ENCODE assay signal across 14 cellular contexts in the genomic region with DNA sequence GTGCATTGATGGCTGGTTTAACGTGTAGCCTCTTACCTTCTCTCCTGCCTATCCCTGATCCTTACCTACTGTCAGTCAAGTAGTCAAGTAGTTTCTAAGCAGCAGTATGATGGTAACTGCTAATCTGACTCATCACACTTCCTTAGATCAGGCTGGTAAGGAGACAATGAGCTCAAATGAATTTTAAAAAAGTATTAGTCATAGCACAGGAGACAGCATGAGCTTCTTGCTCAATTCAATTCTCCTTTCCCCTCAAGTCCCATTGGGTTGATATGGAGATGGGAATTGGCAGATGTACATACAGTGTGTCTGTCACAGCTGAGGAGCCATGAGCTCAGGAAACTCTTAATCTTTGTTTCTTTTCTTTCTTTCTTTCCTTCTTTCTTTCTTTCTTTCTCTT.
DNase-seq lines count a peak whose midpoint lies in the region; ATAC-seq, FAIRE-seq and TF ChIP-seq lines count a peak whose summit lies in the region.
"Had no signal": no experiment of that assay in that cellular context is flagged by ENCODE, and none has a peak within 500 bp of the region (broad histone marks: within the 10 kb centered on the region; RNA-seq: fewer than 3 reads in every experiment).

No MANE protein-coding gene starts in this region.

- no peak overlapping the region for H3K4ac ChIP-seq in H1 (replicated peaks; ENCODE audit: insufficient read length, low read depth, low read length)

- DNase-seq in GM03348 (ENCODE audit: low spot score) (peak; percentile 7), NCI-H446 treated with DMSO at 0.1 percent for 48 hours (lab: John Stamatoyannopoulos, UW) (peak; percentile 41), H1 (ENCODE audit: low read depth in 1 of 2, low spot score in 2 of 2) (no peak), non-pigmented ciliary epithelial cell (ENCODE audit: low read depth) (peak; percentile 78), GDM1 (lab: John Stamatoyannopoulos, UW) (no peak)
- no peak for DNase-seq in activated T-cell treated with anti-CD3 and anti-CD28 coated beads, Interleukin-2, amount 50 U/mL, for 1 hour
- DNase-seq: cerebellar nuclear complex, DMS79 treated with DMSO at 0.1 percent for 48 hours, GOT3, hypothalamus, MM.1S had no signal

- H2AK5ac ChIP-seq in H1 (ENCODE audit: low read depth, low read length) = no peak overlapping the region

- H3K4me2 ChIP-seq in H1 (ENCODE audit: insufficient read depth in 1 of 2, low read depth in 2 of 2, low read length in 2 of 2) = no peak overlapping the region

- H3K9me3 ChIP-seq in H1 (ENCODE audit: insufficient read depth in 2 of 2, low read depth in 1 of 2, low read length in 1 of 2) = no peaks in the 10 kb centered on the region

- no peak overlapping the region for H2BK15ac ChIP-seq in H1 (ENCODE audit: low read length)

- H3K4me1 ChIP-seq in H1 (replicated peaks in 1 of 4; ENCODE audit: control insufficient read depth in 3 of 4, insufficient read depth in 4 of 4, low read length in 3 of 4) = no peaks in the 10 kb centered on the region

- H3K23me2 ChIP-seq in H1 (ENCODE audit: low read depth, low read length) = no peaks in the 10 kb centered on the region

- TF ChIP-seq POLR2A in H1 (IDR thresholded peaks at IDR 0.05; ENCODE audit: control extremely low read depth in 1 of 2, low read depth in 2 of 2, low read length in 2 of 2) = no peak

- H4K8ac ChIP-seq in H1 (ENCODE audit: extremely low read depth, insufficient read depth, low read length) = no peak overlapping the region

- no peak for FAIRE-seq in H1 (lab: Jason Lieb, UNC)

- H2BK5ac ChIP-seq in H1 (ENCODE audit: low read depth, low read length) = no peak overlapping the region

- H3K36me3 ChIP-seq in H1 (ENCODE audit: control insufficient read depth in 2 of 4, insufficient read depth in 4 of 4, low read length in 3 of 4) = no peaks in the 10 kb centered on the region

- no peak overlapping the region for H3K27ac ChIP-seq in H1 (ENCODE audit: low read depth, low read length)

- H2BK12ac ChIP-seq in H1 (ENCODE audit: low read depth, low read length) = no peak overlapping the region

- no peak overlapping the region for H2BK120ac ChIP-seq in H1 (replicated peaks; ENCODE audit: low read depth, low read length)

- H3K27me3 ChIP-seq in H1 (replicated peaks in 1 of 4; ENCODE audit: control insufficient read depth in 3 of 4, extremely low read depth in 1 of 4, insufficient read depth in 3 of 4, low read length in 3 of 4) = no peaks in the 10 kb centered on the region

- TF ChIP-seq CTCF in H1 (IDR thresholded peaks at IDR 0.05; ENCODE audit: control extremely low read depth in 1 of 3, insufficient read depth in 1 of 3, low read depth in 1 of 3, low read length in 3 of 3) = no peak

- no peak overlapping the region for H4K91ac ChIP-seq in H1 (replicated peaks; ENCODE audit: insufficient read length, low read length)

- CTCF ChIA-PET in H1 (lab: Charles Lee; ENCODE audit: partially characterized antibody) = interaction anchor here (0.8 kb wide), 1 partner anchor 9 kb away, joined by 3 read pairs; no protein-coding TSS in a partner anchor

- no peaks in the 10 kb centered on the region for H4K20me1 ChIP-seq in H1 (replicated peaks in 1 of 2; ENCODE audit: control insufficient read depth in 1 of 2, insufficient read depth in 2 of 2, low read length in 2 of 2)

- H3K79me2 ChIP-seq in H1 (ENCODE audit: control insufficient read depth in 1 of 2, insufficient read depth in 2 of 2, low read length in 2 of 2) = no peaks in the 10 kb centered on the region

- no peak overlapping the region for H3K9ac ChIP-seq in H1 (replicated peaks in 1 of 4; ENCODE audit: extremely low read depth in 1 of 4, low read depth in 3 of 4, low read length in 3 of 4)

- POLR2A ChIA-PET in H1 (lab: Charles Lee; ENCODE audit: partially characterized antibody) = no interaction called here

- no peak overlapping the region for H3K4me3 ChIP-seq in H1 (ENCODE audit: extremely low read depth in 1 of 4, insufficient read depth in 2 of 4, low read depth in 3 of 4, low read length in 4 of 4)

- no peak for TF ChIP-seq RAD21 in H1 (IDR thresholded peaks at IDR 0.05 in 1 of 2, conservative IDR thresholded peaks at IDR 0.05 in 1 of 2; ENCODE audit: low read depth in 2 of 2, low read length in 2 of 2)

- peak overlapping the region; percentile 49 for H2AFZ ChIP-seq in H1 (ENCODE audit: low read length)

- no peak overlapping the region for H3K14ac ChIP-seq in H1 (ENCODE audit: insufficient read length)

- H4K5ac ChIP-seq in H1 (ENCODE audit: insufficient read length, low read depth, low read length) = no peak overlapping the region

- H3K23ac ChIP-seq in H1 (ENCODE audit: insufficient read length) = no peak overlapping the region

- WGBS in H1 (ENCODE audit: extremely low coverage in 1 of 2, insufficient coverage in 1 of 2, insufficient read length in 1 of 2, insufficient replicate concordance in 2 of 2, low coverage in 1 of 2, low lambda C conversion rate in 2 of 2, missing lambda C conversion rate in 1 of 2), 2 experiments = 77% methylated on average over 1 of the region's 1 CpG; no CpG with 5 or more reads in 1 of the 2 experiments

- no peak overlapping the region for H2BK20ac ChIP-seq in H1 (ENCODE audit: low read length)

- ATAC-seq in HG02938 (IDR thresholded peaks at IDR 0.05; ENCODE audit: unreplicated experiment) (no peak), GM18519 (IDR thresholded peaks at IDR 0.05; ENCODE audit: low FRiP score, unreplicated experiment) (no peak)
- ATAC-seq: stimulated activated memory B cell treated with anti-CD40 and anti-IgM and Interleukin-4, amounts not matched to agents 10 μg/mL and 1 μg/mL and 100 μg/mL, for 72 hours had no signal

- no peaks in the 10 kb centered on the region for H3K79me1 ChIP-seq in H1 (ENCODE audit: low read depth, low read length)

- H3K56ac ChIP-seq in H1 (replicated peaks; ENCODE audit: insufficient read length, low read depth, low read length) = no peak overlapping the region

- no peak for TF ChIP-seq EP300 in H1 (IDR thresholded peaks at IDR 0.05; ENCODE audit: borderline replicate concordance in 1 of 2, low read depth in 2 of 2, low read length in 2 of 2)

- H3K18ac ChIP-seq in H1 (ENCODE audit: extremely low read depth, low read length) = no peak overlapping the region

TF ChIP-seq in H1, 55 proteins besides CTCF, POLR2A, EP300 and RAD21:
- TF ChIP-seq, protein P1, sequence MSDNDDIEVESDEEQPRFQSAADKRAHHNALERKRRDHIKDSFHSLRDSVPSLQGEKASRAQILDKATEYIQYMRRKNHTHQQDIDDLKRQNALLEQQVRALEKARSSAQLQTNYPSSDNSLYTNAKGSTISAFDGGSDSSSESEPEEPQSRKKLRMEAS (IDR thresholded peaks at IDR 0.05) = no peak
- TF ChIP-seq SIN3A (conservative IDR thresholded peaks at IDR 0.05 in 1 of 2, IDR thresholded peaks at IDR 0.05 in 1 of 2; ENCODE audit: low read depth in 1 of 2, low read length in 2 of 2) = no peak
- no peak for TF ChIP-seq BACH1 (IDR thresholded peaks at IDR 0.05; ENCODE audit: low read length)

Comparison
In these comparisons a context has a peak if more than half of its experiments do, and no peak if none do; other contexts are left out.
1. DNase-seq: peak in GM03348 (single experiment), NCI-H446 treated with DMSO at 0.1 percent for 48 hours (single experiment) and non-pigmented ciliary epithelial cell (single experiment); none in H1 (0 of 2), activated T-cell treated with anti-CD3 and anti-CD28 coated beads, Interleukin-2, amount 50 U/mL, for 1 hour (single experiment) and GDM1 (single experiment).